Comparison of ENCODE assay signal across 1 cellular context in genomic region chr19:51135004-51135403, GRCh38.
TF ChIP-seq lines count a peak whose summit lies in the region.

No MANE protein-coding gene starts in this region.

TF ChIP-seq in HepG2, 621 proteins besides CTCF, POLR2A, EP300 and RAD21:
- TF ChIP-seq ZFP36 (IDR thresholded peaks at IDR 0.05; ENCODE audit: borderline replicate concordance, low read depth, low read length, partially characterized antibody) (no peak), ZNF713 (CRISPR knock-in tag; IDR thresholded peaks at IDR 0.05) (no peak), U2AF2 (IDR thresholded peaks at IDR 0.05; ENCODE audit: low read depth, low read length) (no peak), ZNF660 (CRISPR knock-in tag; IDR thresholded peaks at IDR 0.05; ENCODE audit: borderline replicate concordance, low read depth) (no peak), TCF7 (IDR thresholded peaks at IDR 0.05; ENCODE audit: low read depth) (no peak), ZXDC (CRISPR knock-in tag; IDR thresholded peaks at IDR 0.05) (no peak), SMAD1 (CRISPR knock-in tag; IDR thresholded peaks at IDR 0.05; ENCODE audit: borderline replicate concordance, low read depth) (no peak)
